Comparison of ENCODE assay signal across 12 cellular contexts in the genomic region with DNA sequence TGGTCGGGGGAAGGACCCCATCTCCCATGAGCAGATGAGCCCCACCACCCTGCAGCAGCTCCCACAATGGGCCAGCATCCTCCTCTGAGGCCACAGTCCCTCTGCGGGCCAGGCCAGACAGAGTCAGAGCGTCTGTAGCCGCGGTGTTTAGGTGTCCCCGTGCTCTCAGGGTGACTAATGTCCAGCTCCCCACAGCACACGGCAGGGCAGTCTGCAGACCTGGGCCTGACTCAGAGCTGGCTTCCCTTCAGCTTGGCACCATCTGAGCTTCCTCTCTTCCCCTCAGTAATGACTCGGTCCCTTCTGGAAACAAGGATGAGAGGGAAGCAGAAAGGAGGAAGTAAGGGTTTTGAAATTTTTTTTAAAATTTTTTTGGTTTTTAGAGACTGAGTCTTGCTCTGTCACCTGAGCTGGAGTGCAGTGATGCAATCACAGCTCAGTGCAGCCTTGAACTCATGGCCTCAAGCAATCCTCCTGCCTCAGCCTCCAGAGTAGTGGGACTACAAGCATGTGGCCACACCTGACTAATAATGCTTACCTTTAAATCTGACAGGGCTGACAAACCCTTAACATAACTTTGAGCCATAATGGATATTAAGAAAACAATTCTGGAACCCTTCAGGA. TPM values are rescaled to one million over a fixed set of nuclear protein-coding genes. Genes with fewer than 3 reads are reported as not detected.
DNase-seq lines count a peak whose midpoint lies in the region; TF ChIP-seq lines count a peak whose summit lies in the region.
"Had no signal": no experiment of that assay in that cellular context is flagged by ENCODE, and none has a peak within 500 bp of the region (broad histone marks: within the 10 kb centered on the region; RNA-seq: fewer than 3 reads in every experiment).

No MANE protein-coding gene starts in this region.

- in situ Hi-C loops in GM13977 (cut with MboI; ENCODE audit: low pct_unique_long_range_greater_than_20kb, low sequenced_read_pairs, unreplicated experiment): no loop called here

- POLR2A ChIA-PET in BJ (lab: Charles Lee): interaction anchor here (0.7 kb wide), 1 partner anchor 10 kb away, joined by 4 read pairs; no protein-coding TSS in a partner anchor

- H3K36me3 ChIP-seq in BJ (ENCODE audit: control insufficient read depth, insufficient read depth, low read length): no peaks in the 10 kb centered on the region

- peak; percentile 28 for DNase-seq in BJ (ENCODE audit: low read depth)
- peak; percentile 91 for DNase-seq in M059J (ENCODE audit: low read depth)
- peak; percentile 57 for DNase-seq in amniotic epithelial cell (ENCODE audit: low read depth)
- peak; percentile 55 for DNase-seq in islet precursor cell
- DNase-seq in GM13977 (ENCODE audit: low spot score): no peak
- DNase-seq in foreskin melanocyte: no peak
- DNase-seq in stimulated activated naive CD4-positive, alpha-beta T cell treated with Interleukin-2 at 50 U/mL for 16 hours (lab: John Stamatoyannopoulos, UW): no peak
- DNase-seq in hippocampal formation (lab: John Stamatoyannopoulos, UW): no peak
- DNase-seq: activated naive CD4-positive, alpha-beta T cell; retina had no signal

- H3K4me3 ChIP-seq in BJ (ENCODE audit: low read depth, low read length): no peak overlapping the region

- TF ChIP-seq CTCF in BJ (IDR thresholded peaks at IDR 0.05; ENCODE audit: insufficient read depth, low read depth, low read length): no peak
- TF ChIP-seq CTCF in GM13977 (IDR thresholded peaks at IDR 0.05; ENCODE audit: extremely low read depth, insufficient read depth, missing control alignments): no peak

- no peaks in the 10 kb centered on the region for H3K27me3 ChIP-seq in BJ (ENCODE audit: control insufficient read depth, insufficient read depth, low read length)

- CTCF ChIA-PET in BJ (lab: Yijun Ruan, JAX): interaction anchor here (0.9 kb wide), 1 partner anchor 28 kb away, joined by 3 read pairs; no protein-coding TSS in a partner anchor

RNA-seq across cellular contexts. Expression of a gene that starts 28.5 kb away (rescaled TPM):
- polyA plus RNA-seq in BJ (2011; rRNA removed): not detected in 2 replicates
- polyA minus RNA-seq in BJ (2011; rRNA and poly(A)+ RNA removed): not detected in 2 replicates
- not detected in 2 replicates for total RNA-seq in M059J (2014; rRNA removed; shearing (Covaris generic))
- total RNA-seq: H1, lower leg skin had no signal
- polyA plus RNA-seq: H1 had no signal

RNA-seq across cellular contexts. Expression of a gene that starts 41.8 kb away (rescaled TPM):
- polyA plus RNA-seq in BJ (2011; rRNA removed): 0.27 and 0.29 TPM in 2 replicates
- 0.10 and 0.33 TPM in 2 replicates for polyA minus RNA-seq in BJ (2011; rRNA and poly(A)+ RNA removed)
- total RNA-seq in M059J (2014; rRNA removed; shearing (Covaris generic)): not detected in 2 replicates
- total RNA-seq: H1 had no signal

RNA-seq across cellular contexts. Expression of a gene that starts 59.2 kb away (rescaled TPM):
- 1.2 and 2.0 TPM in 2 replicates for polyA plus RNA-seq in BJ (2011; rRNA removed)
- polyA minus RNA-seq in BJ (2011; rRNA and poly(A)+ RNA removed): 0.46 and 0.85 TPM in 2 replicates
- total RNA-seq in M059J (2014; rRNA removed; shearing (Covaris generic)): 2.1 and 3.6 TPM in 2 replicates
- total RNA-seq: H1 had no signal

Comparison
In these comparisons a context has a peak if more than half of its experiments do, and no peak if none do; other contexts are left out.
1. DNase-seq: peak in BJ (single experiment), M059J (single experiment), amniotic epithelial cell (single experiment) and islet precursor cell (single experiment); none in GM13977 (single experiment), foreskin melanocyte (single experiment), stimulated activated naive CD4-positive, alpha-beta T cell treated with Interleukin-2 at 50 U/mL for 16 hours (single experiment) and hippocampal formation (0 of 2).